Comparison of ENCODE assay signal across 8 cellular contexts in genomic region chr3:46488735-46489361, GRCh38. TPM values are rescaled to one million over a fixed set of nuclear protein-coding genes. Genes with fewer than 3 reads are reported as not detected.
A peak's percentile ranks its signal among the peaks of the same experiment; 100 is the strongest.
DNase-seq lines count a peak whose midpoint lies in the region; ATAC-seq and TF ChIP-seq lines count a peak whose summit lies in the region.

No MANE protein-coding gene starts in this region.

- H3K4me1 ChIP-seq in ascending aorta = no peaks in the 10 kb centered on the region
- peaks cover 0 to 8% (median 5%) of the 10 kb centered on the region in 4 donors for H3K4me1 ChIP-seq in sigmoid colon

- H3K27ac ChIP-seq in ascending aorta (no peak overlapping the region), sigmoid colon (no peak overlapping the region)

- H3K27me3 ChIP-seq in ascending aorta (no peaks in the 10 kb centered on the region), sigmoid colon (no peaks in the 10 kb centered on the region), MG63 (no peaks in the 10 kb centered on the region)

- intact Hi-C loops in ascending aorta (cut with DNase I) = no loop called here
- intact Hi-C loops in sigmoid colon (cut with DNase I) = loop anchor here (2.0 to 5.0 kb wide), 2 partner anchors 68 to 142 kb away; no protein-coding TSS in a partner anchor

- in situ Hi-C loops in GM13977 (cut with MboI; ENCODE audit: low pct_unique_long_range_greater_than_20kb, low sequenced_read_pairs, unreplicated experiment) = loop anchor here (5.0 to 10.0 kb wide), 2 partner anchors 73 to 146 kb away; no protein-coding TSS in a partner anchor

- ATAC-seq in HG02852 (IDR thresholded peaks at IDR 0.05; ENCODE audit: unreplicated experiment) = peak; percentile 91

- no peak overlapping the region for H3K4me3 ChIP-seq in ascending aorta
- H3K4me3 ChIP-seq in sigmoid colon = no peak overlapping the region
- H3K4me3 ChIP-seq in MG63 = no peak overlapping the region

- TF ChIP-seq CTCF in GM13977 (IDR thresholded peaks at IDR 0.05; ENCODE audit: extremely low read depth, insufficient read depth, missing control alignments) (peak; percentile 100), ascending aorta (IDR thresholded peaks at IDR 0.05) (peak; percentile 60 to 87 (median 77)), sigmoid colon (IDR thresholded peaks at IDR 0.05) (peak; percentile 82 to 98 (median 95))

- TF ChIP-seq POLR2A in sigmoid colon (IDR thresholded peaks at IDR 0.05) = no peak

- H3K9me3 ChIP-seq in ascending aorta (no peaks in the 10 kb centered on the region), sigmoid colon (no peaks in the 10 kb centered on the region), MG63 (no peaks in the 10 kb centered on the region)

- TF ChIP-seq EP300 in sigmoid colon (IDR thresholded peaks at IDR 0.05) = no peak

- 7 to 10% methylated on average over 26 of the region's 26 CpGs for WGBS in sigmoid colon, 2 donors

- no peaks in the 10 kb centered on the region for H3K36me3 ChIP-seq in ascending aorta
- no peaks in the 10 kb centered on the region for H3K36me3 ChIP-seq in sigmoid colon
- H3K36me3 ChIP-seq in MG63 = no peaks in the 10 kb centered on the region

- DNase-seq in GM13977 (ENCODE audit: low spot score) = peak; percentile 95
- DNase-seq in NCI-H1694 treated with DMSO at 0.1 percent for 48 hours (lab: John Stamatoyannopoulos, UW) = peak; percentile 15
- peak; percentile 91 for DNase-seq in T-helper 9 cell
- DNase-seq in ascending aorta (ENCODE audit: low spot score in 2 of 2) = peak; percentile 38 to 85
- DNase-seq in hepatic stellate cell (ENCODE audit: low spot score) = peak; percentile 91
- DNase-seq in sigmoid colon = peak; percentile 90
- no peak for DNase-seq in MG63

RNA-seq across cellular contexts. Expression of gene RTP3, which starts 8.9 kb away (rescaled TPM):
- total RNA-seq in ascending aorta (not detected), sigmoid colon (not detected)
- polyA plus RNA-seq in sigmoid colon = not detected
- not detected in 2 replicates for total RNA-seq in MG63 (2014; rRNA removed; shearing (Covaris generic); ENCODE audit: low replicate concordance)

RNA-seq across cellular contexts. Expression of gene LTF, which starts 24.1 kb away (rescaled TPM):
- total RNA-seq in ascending aorta = 1.4 TPM
- under 1 TPM in 3 of 4 donors, not detected in 1; 0.16 to 0.36 (median 0.28) TPM for total RNA-seq in sigmoid colon
- 10 to 100 TPM in 1 of 3 donors, 1 to 10 TPM in 1, not detected in 1; 1.2 to 38.0 TPM for polyA plus RNA-seq in sigmoid colon
- total RNA-seq in MG63 (2014; rRNA removed; shearing (Covaris generic); ENCODE audit: low replicate concordance) = not detected in 2 replicates
